2 cellular contexts compared by ENCODE assay signal in the genomic region with DNA sequence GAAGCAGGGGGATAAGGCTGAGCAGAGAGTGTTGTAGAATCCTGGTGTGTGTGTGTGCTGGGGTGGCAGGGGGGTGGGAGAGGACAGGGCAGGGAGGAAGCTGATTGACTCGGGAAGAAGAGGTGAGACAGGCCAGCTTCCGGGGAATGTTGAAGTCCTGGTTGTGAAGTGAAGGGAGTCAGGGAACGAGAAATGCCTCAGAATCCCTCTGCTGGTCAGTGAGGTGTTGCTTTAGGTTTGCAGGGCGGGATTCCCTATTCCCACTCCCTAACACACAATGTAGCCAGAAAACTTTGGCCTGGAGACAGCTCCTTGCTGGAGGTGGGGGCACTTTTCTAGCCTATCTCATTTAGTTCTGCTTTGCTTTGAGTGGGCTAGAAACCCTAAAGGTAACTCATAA.
A peak's percentile ranks its signal among the peaks of the same experiment; 100 is the strongest.
TF ChIP-seq lines count a peak whose summit lies in the region.

No MANE protein-coding gene starts in this region.

TF ChIP-seq in HepG2, 621 proteins besides CTCF, POLR2A, EP300 and RAD21:
- TF ChIP-seq ZKSCAN8 (CRISPR knock-in tag; IDR thresholded peaks at IDR 0.05; ENCODE audit: borderline replicate concordance) (no peak), CBX5 (CRISPR knock-in tag; IDR thresholded peaks at IDR 0.05; ENCODE audit: borderline replicate concordance) (no peak), RBFOX2 (IDR thresholded peaks at IDR 0.05; ENCODE audit: low read depth, low read length) (no peak), ZEB1 (IDR thresholded peaks at IDR 0.05; ENCODE audit: insufficient replicate concordance, low read depth) (no peak), ZNF589 (CRISPR knock-in tag; conservative IDR thresholded peaks at IDR 0.05) (no peak), ZNF207 (IDR thresholded peaks at IDR 0.05; ENCODE audit: borderline replicate concordance) (no peak), REXO4 (CRISPR knock-in tag; IDR thresholded peaks at IDR 0.05; ENCODE audit: borderline replicate concordance) (no peak), REL (CRISPR knock-in tag; conservative IDR thresholded peaks at IDR 0.05) (no peak)
- TF ChIP-seq, protein P1, sequence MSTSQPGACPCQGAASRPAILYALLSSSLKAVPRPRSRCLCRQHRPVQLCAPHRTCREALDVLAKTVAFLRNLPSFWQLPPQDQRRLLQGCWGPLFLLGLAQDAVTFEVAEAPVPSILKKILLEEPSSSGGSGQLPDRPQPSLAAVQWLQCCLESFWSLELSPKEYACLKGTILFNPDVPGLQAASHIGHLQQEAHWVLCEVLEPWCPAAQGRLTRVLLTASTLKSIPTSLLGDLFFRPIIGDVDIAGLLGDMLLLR (CRISPR knock-in tag; IDR thresholded peaks at IDR 0.05) = no peak
- TF ChIP-seq, protein P2, sequence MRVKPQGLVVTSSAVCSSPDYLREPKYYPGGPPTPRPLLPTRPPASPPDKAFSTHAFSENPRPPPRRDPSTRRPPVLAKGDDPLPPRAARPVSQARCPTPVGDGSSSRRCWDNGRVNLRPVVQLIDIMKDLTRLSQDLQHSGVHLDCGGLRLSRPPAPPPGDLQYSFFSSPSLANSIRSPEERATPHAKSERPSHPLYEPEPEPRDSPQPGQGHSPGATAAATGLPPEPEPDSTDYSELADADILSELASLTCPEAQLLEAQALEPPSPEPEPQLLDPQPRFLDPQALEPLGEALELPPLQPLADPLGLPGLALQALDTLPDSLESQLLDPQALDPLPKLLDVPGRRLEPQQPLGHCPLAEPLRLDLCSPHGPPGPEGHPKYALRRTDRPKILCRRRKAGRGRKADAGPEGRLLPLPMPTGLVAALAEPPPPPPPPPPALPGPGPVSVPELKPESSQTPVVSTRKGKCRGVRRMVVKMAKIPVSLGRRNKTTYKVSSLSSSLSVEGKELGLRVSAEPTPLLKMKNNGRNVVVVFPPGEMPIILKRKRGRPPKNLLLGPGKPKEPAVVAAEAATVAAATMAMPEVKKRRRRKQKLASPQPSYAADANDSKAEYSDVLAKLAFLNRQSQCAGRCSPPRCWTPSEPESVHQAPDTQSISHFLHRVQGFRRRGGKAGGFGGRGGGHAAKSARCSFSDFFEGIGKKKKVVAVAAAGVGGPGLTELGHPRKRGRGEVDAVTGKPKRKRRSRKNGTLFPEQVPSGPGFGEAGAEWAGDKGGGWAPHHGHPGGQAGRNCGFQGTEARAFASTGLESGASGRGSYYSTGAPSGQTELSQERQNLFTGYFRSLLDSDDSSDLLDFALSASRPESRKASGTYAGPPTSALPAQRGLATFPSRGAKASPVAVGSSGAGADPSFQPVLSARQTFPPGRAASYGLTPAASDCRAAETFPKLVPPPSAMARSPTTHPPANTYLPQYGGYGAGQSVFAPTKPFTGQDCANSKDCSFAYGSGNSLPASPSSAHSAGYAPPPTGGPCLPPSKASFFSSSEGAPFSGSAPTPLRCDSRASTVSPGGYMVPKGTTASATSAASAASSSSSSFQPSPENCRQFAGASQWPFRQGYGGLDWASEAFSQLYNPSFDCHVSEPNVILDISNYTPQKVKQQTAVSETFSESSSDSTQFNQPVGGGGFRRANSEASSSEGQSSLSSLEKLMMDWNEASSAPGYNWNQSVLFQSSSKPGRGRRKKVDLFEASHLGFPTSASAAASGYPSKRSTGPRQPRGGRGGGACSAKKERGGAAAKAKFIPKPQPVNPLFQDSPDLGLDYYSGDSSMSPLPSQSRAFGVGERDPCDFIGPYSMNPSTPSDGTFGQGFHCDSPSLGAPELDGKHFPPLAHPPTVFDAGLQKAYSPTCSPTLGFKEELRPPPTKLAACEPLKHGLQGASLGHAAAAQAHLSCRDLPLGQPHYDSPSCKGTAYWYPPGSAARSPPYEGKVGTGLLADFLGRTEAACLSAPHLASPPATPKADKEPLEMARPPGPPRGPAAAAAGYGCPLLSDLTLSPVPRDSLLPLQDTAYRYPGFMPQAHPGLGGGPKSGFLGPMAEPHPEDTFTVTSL (CRISPR knock-in tag; IDR thresholded peaks at IDR 0.05; ENCODE audit: borderline replicate concordance) = no peak
- TF ChIP-seq, protein P3, sequence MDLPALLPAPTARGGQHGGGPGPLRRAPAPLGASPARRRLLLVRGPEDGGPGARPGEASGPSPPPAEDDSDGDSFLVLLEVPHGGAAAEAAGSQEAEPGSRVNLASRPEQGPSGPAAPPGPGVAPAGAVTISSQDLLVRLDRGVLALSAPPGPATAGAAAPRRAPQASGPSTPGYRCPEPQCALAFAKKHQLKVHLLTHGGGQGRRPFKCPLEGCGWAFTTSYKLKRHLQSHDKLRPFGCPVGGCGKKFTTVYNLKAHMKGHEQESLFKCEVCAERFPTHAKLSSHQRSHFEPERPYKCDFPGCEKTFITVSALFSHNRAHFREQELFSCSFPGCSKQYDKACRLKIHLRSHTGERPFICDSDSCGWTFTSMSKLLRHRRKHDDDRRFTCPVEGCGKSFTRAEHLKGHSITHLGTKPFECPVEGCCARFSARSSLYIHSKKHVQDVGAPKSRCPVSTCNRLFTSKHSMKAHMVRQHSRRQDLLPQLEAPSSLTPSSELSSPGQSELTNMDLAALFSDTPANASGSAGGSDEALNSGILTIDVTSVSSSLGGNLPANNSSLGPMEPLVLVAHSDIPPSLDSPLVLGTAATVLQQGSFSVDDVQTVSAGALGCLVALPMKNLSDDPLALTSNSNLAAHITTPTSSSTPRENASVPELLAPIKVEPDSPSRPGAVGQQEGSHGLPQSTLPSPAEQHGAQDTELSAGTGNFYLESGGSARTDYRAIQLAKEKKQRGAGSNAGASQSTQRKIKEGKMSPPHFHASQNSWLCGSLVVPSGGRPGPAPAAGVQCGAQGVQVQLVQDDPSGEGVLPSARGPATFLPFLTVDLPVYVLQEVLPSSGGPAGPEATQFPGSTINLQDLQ (CRISPR knock-in tag; IDR thresholded peaks at IDR 0.05) = no peak
- TF ChIP-seq, protein P4, sequence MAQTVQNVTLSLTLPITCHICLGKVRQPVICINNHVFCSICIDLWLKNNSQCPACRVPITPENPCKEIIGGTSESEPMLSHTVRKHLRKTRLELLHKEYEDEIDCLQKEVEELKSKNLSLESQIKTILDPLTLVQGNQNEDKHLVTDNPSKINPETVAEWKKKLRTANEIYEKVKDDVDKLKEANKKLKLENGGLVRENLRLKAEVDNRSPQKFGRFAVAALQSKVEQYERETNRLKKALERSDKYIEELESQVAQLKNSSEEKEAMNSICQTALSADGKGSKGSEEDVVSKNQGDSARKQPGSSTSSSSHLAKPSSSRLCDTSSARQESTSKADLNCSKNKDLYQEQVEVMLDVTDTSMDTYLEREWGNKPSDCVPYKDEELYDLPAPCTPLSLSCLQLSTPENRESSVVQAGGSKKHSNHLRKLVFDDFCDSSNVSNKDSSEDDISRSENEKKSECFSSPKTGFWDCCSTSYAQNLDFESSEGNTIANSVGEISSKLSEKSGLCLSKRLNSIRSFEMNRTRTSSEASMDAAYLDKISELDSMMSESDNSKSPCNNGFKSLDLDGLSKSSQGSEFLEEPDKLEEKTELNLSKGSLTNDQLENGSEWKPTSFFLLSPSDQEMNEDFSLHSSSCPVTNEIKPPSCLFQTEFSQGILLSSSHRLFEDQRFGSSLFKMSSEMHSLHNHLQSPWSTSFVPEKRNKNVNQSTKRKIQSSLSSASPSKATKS (CRISPR knock-in tag; IDR thresholded peaks at IDR 0.05) = no peak

TF ChIP-seq in H1, 55 proteins besides CTCF, POLR2A, EP300 and RAD21:
- TF ChIP-seq TEAD4 (IDR thresholded peaks at IDR 0.05; ENCODE audit: low read depth, low read length) = 0 out of 2 replicates have a peak, but pooled peaks have one; percentile 12
- no peak for TF ChIP-seq YY1 (IDR thresholded peaks at IDR 0.05; ENCODE audit: low read depth, low read length)
